11 cellular contexts compared by ENCODE assay signal in genomic region chr19:38959618-38960017, GRCh38. TPM values are rescaled to one million over a fixed set of nuclear protein-coding genes. Genes with fewer than 3 reads are reported as not detected.
"Had no signal": no experiment of that assay in that cellular context is flagged by ENCODE, and none has a peak within 500 bp of the region (broad histone marks: within the 10 kb centered on the region; RNA-seq: fewer than 3 reads in every experiment).

No MANE protein-coding gene starts in this region.

- H3K36me3 Mint-ChIP-seq: IgD-negative memory B cell had no signal

- H2AFZ ChIP-seq: GM23248 had no signal

- H3K9me3 ChIP-seq: HAP-1 had no signal

- H3K4me1 ChIP-seq: HAP-1 had no signal

- H3K27ac ChIP-seq: GM23248, KMS-11 had no signal

- H3K9me3 Mint-ChIP-seq: IgD-negative memory B cell had no signal

- DNase-seq: GM23248, GOT3, H7, KBM-7 had no signal

- H3K27ac Mint-ChIP-seq: IgD-negative memory B cell had no signal

- H3K4me2 ChIP-seq: KMS-11 had no signal

- ATAC-seq: HCT116 had no signal

- H3K4me3 ChIP-seq: GM23248, HAP-1 had no signal

- H3K36me3 ChIP-seq: HAP-1 had no signal

- FAIRE-seq: HTR-8/SVneo had no signal

- H3K9ac ChIP-seq: GM23248, KMS-11 had no signal

RNA-seq across cellular contexts. Expression of gene FBXO17, which starts 15.9 kb away (rescaled TPM):
- total RNA-seq: HT-29 had no signal
- polyA plus RNA-seq: IgD-negative memory B cell had no signal

RNA-seq across cellular contexts. Expression of gene CCER2, which starts 47.6 kb away (rescaled TPM):
- total RNA-seq: GM23248, H4, HT-29 had no signal
- polyA plus RNA-seq: GM23248, IgD-negative memory B cell had no signal
